ENCODE assay signal across 20 cellular contexts in genomic region chr4:167274346-167274745, GRCh38.
"Had no signal": no experiment of that assay in that cellular context is flagged by ENCODE, and none has a peak within 500 bp of the region (broad histone marks: within the 10 kb centered on the region; RNA-seq: fewer than 3 reads in every experiment).

No MANE protein-coding gene starts in this region.

- ATAC-seq: esophagus mucosa, left lung, SK-N-SH treated with all-trans-retinoic acid at 6 μM for 48 hours had no signal

- H3K4me3 ChIP-seq: adrenal gland, colonic mucosa, left lung, sigmoid colon had no signal

- DNase-seq: activated CD4-positive, alpha-beta T cell treated with anti-CD3 and anti-CD28 coated beads for 1 hour; activated gamma-delta T cell; adrenal gland; central memory CD4-positive, alpha-beta T cell; colonic mucosa; foreskin melanocyte; left lung; midbrain; nucleus accumbens; sigmoid colon; stimulated activated CD4-positive, alpha-beta T cell treated with anti-CD3 and anti-CD28 coated beads, Interleukin-12 subunit alpha, Interleukin-12 subunit beta, amount 100 ng/mL, for 4 hours; stimulated activated CD4-positive, alpha-beta T cell treated with anti-CD3 and anti-CD28 coated beads, Interleukin-1b, Interleukin-23, amount 100 ng/mL, for 48 hours; stimulated activated CD8-positive, alpha-beta memory T cell treated with anti-CD3 and anti-CD28 coated beads, Interleukin-4, amount 100 ng/mL, for 48 hours; stimulated activated naive CD4-positive, alpha-beta T cell; T-helper 1 cell; T1000; tibial artery; WERI-Rb-1 had no signal
